ENCODE assay signal across 16 cellular contexts in genomic region chr17:56009795-56010715, GRCh38.
A peak's percentile ranks its signal among the peaks of the same experiment; 100 is the strongest.
DNase-seq lines count a peak whose midpoint lies in the region; ATAC-seq and TF ChIP-seq lines count a peak whose summit lies in the region.
"Had no signal": no experiment of that assay in that cellular context is flagged by ENCODE, and none has a peak within 500 bp of the region (broad histone marks: within the 10 kb centered on the region; RNA-seq: fewer than 3 reads in every experiment).

No MANE protein-coding gene starts in this region.

- peak; percentile 34 for DNase-seq in SKM-1 treated with dmso at 0.1 percent for 144 hours (lab: John Stamatoyannopoulos, UW; ENCODE audit: unreplicated experiment)
- DNase-seq in SKM-1 (lab: John Stamatoyannopoulos, UW; ENCODE audit: unreplicated experiment): no peak
- peak; percentile 7 for DNase-seq in NCI-H2029 (lab: John Stamatoyannopoulos, UW)
- DNase-seq in dedifferentiated amniotic fluid mesenchymal stem cell (ENCODE audit: extremely low spot score): peak; percentile 34
- DNase-seq in psoas muscle: no peak
- no peak for DNase-seq in CD8-positive, alpha-beta memory T cell
- DNase-seq in NCI-H128 (lab: John Stamatoyannopoulos, UW; ENCODE audit: unreplicated experiment): no peak
- DNase-seq in uterus: no peak
- DNase-seq: activated CD4-positive, alpha-beta T cell treated with anti-CD3 and anti-CD28 coated beads, Interleukin-2, amount 50 U/mL, for 1 hour; Caco-2; NCI-H345; small intestine had no signal

- no peak overlapping the region for H3K4me3 Mint-ChIP-seq in CD8-positive, alpha-beta memory T cell
- H3K4me3 Mint-ChIP-seq: T-helper 1 cell treated with Interleukin-12 subunit alpha and Interleukin-12 subunit beta and Interleukin-4 antibody, amounts not matched to agents 30 μg/mL and 1 μg/mL, for 36 hours had no signal

- CTCF ChIA-PET in CD8-positive, alpha-beta memory T cell (lab: Charles Lee): interaction anchor here (1.0 kb wide), 1 partner anchor 10 kb away, joined by 3 read pairs; no protein-coding TSS in a partner anchor

- ATAC-seq in psoas muscle: peak in 3 of 4 donors; percentile 64 to 80 (median 66)
- ATAC-seq: HCT116 had no signal

- POLR2A ChIA-PET in CD8-positive, alpha-beta memory T cell (lab: Charles Lee): no interaction called here

- H3K9me3 ChIP-seq in psoas muscle (no peaks in the 10 kb centered on the region), uterus (no peaks in the 10 kb centered on the region)
- no peaks in the 10 kb centered on the region for H3K9me3 ChIP-seq in CD8-positive, alpha-beta memory T cell (ENCODE audit: low read length)
- H3K9me3 ChIP-seq: Caco-2 had no signal

- intact Hi-C loops in psoas muscle (cut with DNase I): no loop called here
- intact Hi-C loops in uterus (cut with DNase I; ENCODE audit: low total_unique reads): no loop called here

- H3K9me3 Mint-ChIP-seq in CD8-positive, alpha-beta memory T cell: peaks cover 2 to 6% (median 4%) of the 10 kb centered on the region in 5 donors

- TF ChIP-seq CTCF in psoas muscle (IDR thresholded peaks at IDR 0.05) (no peak), uterus (IDR thresholded peaks at IDR 0.05) (no peak)

- H3K27me3 ChIP-seq in psoas muscle (ENCODE audit: insufficient read depth in 3 of 3, low read length in 2 of 3) (no peaks in the 10 kb centered on the region), uterus (no peaks in the 10 kb centered on the region)
- no peaks in the 10 kb centered on the region for H3K27me3 ChIP-seq in CD8-positive, alpha-beta memory T cell (ENCODE audit: insufficient read depth, low read length, poor library complexity, severe bottlenecking)

- H3K4me1 Mint-ChIP-seq in CD8-positive, alpha-beta memory T cell: no peaks in the 10 kb centered on the region

- H3K4me1 ChIP-seq in psoas muscle (peaks cover 5% of the 10 kb centered on the region), uterus (no peaks in the 10 kb centered on the region)
- no peaks in the 10 kb centered on the region for H3K4me1 ChIP-seq in CD8-positive, alpha-beta memory T cell (ENCODE audit: insufficient read depth, low read length)
- H3K4me1 ChIP-seq: Caco-2 had no signal

- no peak overlapping the region for H3K27ac Mint-ChIP-seq in CD8-positive, alpha-beta memory T cell
- H3K27ac Mint-ChIP-seq: T-helper 1 cell treated with Interleukin-12 subunit alpha and Interleukin-12 subunit beta and Interleukin-4 antibody, amounts not matched to agents 30 μg/mL and 1 μg/mL, for 36 hours had no signal

- H3K36me3 ChIP-seq in psoas muscle (ENCODE audit: insufficient read depth in 1 of 2, low read depth in 1 of 2) (no peaks in the 10 kb centered on the region), uterus (no peaks in the 10 kb centered on the region)
- no peaks in the 10 kb centered on the region for H3K36me3 ChIP-seq in CD8-positive, alpha-beta memory T cell (ENCODE audit: insufficient read depth, low read length)

- H3K4me3 ChIP-seq in psoas muscle (no peak overlapping the region), uterus (no peak overlapping the region)
- no peak overlapping the region for H3K4me3 ChIP-seq in CD8-positive, alpha-beta memory T cell (ENCODE audit: low read length)
- H3K4me3 ChIP-seq: coronary artery, lung had no signal

- H3K36me3 Mint-ChIP-seq in CD8-positive, alpha-beta memory T cell: no peaks in the 10 kb centered on the region

- no peaks in the 10 kb centered on the region for H3K27me3 Mint-ChIP-seq in CD8-positive, alpha-beta memory T cell

- WGBS in psoas muscle, 3 donors: 37 to 42% (median 42%) methylated on average over 5 of the region's 5 CpGs

- H3K27ac ChIP-seq in psoas muscle (no peak overlapping the region), uterus (no peak overlapping the region)
- no peak overlapping the region for H3K27ac ChIP-seq in CD8-positive, alpha-beta memory T cell (ENCODE audit: low read depth, low read length)
- H3K27ac ChIP-seq: coronary artery had no signal

- TF ChIP-seq POLR2A in uterus (IDR thresholded peaks at IDR 0.05): no peak

Comparison
In these comparisons a context has a peak if more than half of its experiments do, and no peak if none do; other contexts are left out.
1. DNase-seq: peak in SKM-1 treated with dmso at 0.1 percent for 144 hours (single experiment), NCI-H2029 (single experiment) and dedifferentiated amniotic fluid mesenchymal stem cell (single experiment); none in SKM-1 (single experiment), psoas muscle (0 of 2), CD8-positive, alpha-beta memory T cell (0 of 5), NCI-H128 (single experiment) and uterus (0 of 2).